ENCODE assay signal across 21 cellular contexts in the genomic region with DNA sequence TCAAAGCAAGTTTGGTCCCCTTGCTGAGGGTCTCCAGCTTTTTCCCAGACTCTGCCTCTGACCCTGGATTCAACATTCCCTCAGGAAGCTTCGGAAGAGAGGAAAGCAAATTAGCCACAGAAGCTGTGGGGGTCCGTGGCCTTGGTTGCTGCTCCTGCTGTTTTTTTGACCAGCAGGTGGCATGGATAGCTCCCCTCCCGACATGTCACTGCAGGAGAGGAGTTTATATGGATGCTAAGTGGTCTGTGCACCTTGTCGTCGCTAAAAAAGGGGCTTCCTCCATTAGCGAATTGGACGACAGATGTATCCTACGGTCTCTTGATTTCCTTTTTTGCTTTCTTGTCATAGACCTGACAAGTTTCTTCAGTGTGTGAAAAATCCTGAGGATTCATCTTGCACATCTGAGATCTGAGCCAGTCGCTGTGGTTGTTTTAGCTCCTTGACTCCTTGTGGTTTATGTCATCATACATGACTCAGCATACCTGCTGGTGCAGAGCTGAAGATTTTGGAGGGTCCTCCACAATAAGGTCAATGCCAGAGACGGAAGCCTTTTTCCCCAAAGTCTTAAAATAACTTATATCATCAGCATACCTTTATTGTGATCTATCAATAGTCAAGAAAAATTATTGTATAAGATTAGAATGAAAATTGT.
DNase-seq lines count a peak whose midpoint lies in the region; ATAC-seq and TF ChIP-seq lines count a peak whose summit lies in the region.
"Had no signal": no experiment of that assay in that cellular context is flagged by ENCODE, and none has a peak within 500 bp of the region (broad histone marks: within the 10 kb centered on the region; RNA-seq: fewer than 3 reads in every experiment).

No MANE protein-coding gene starts in this region.

- intact Hi-C loops in Caco-2 (cut with micrococcal nuclease; ENCODE audit: unreplicated experiment): no loop called here
- intact Hi-C loops in esophagus squamous epithelium (cut with DNase I): no loop called here
- intact Hi-C loops in ascending aorta (cut with DNase I): no loop called here

- no peaks in the 10 kb centered on the region for H3K4me1 ChIP-seq in Caco-2
- H3K4me1 ChIP-seq in esophagus squamous epithelium: peaks cover 4 to 24% (median 6%) of the 10 kb centered on the region in 3 donors
- no peaks in the 10 kb centered on the region for H3K4me1 ChIP-seq in ascending aorta
- H3K4me1 ChIP-seq in SJCRH30: no peaks in the 10 kb centered on the region
- H3K4me1 ChIP-seq: tibial nerve had no signal

- DNase-seq in Caco-2 (no peak), ELR (ENCODE audit: low read depth) (peak; percentile 3), WERI-Rb-1 (no peak), esophagus squamous epithelium (lab: John Stamatoyannopoulos, UW) (no peak), amniotic stem cell (lab: John Stamatoyannopoulos, UW) (no peak), ascending aorta (ENCODE audit: low spot score in 2 of 2) (no peak), SJCRH30 (no peak)
- DNase-seq: activated CD4-positive, CD25-positive, alpha-beta regulatory T cell treated with anti-CD3 and anti-CD28 coated beads, Interleukin-2, amount 50 U/mL, for 72 hours; activated CD8-positive, alpha-beta memory T cell treated with anti-CD3 and anti-CD28 coated beads for 24 hours; activated naive CD4-positive, alpha-beta T cell treated with anti-CD3 and anti-CD28 coated beads, Interleukin-2, amount 10 ng/mL, durations not matched to agents 7 days and 5 days; activated T-cell treated with anti-CD3 and anti-CD28 coated beads, Interleukin-2, amount 50 U/mL, for 48 hours; immature natural killer cell; MG63; NCI-H345; NK-92 treated with Interleukin-12 subunit alpha and Interleukin-12 subunit beta, amount 100 ng/mL, for 24 hours; small intestine; stimulated activated CD4-positive, alpha-beta T cell treated with anti-CD3 and anti-CD28 coated beads, Interleukin-4, amount 100 ng/mL, for 24 hours had no signal

- CTCF ChIA-PET in Caco-2 (lab: Charles Lee): interaction anchor here (0.6 to 1.8 kb wide), 4 partner anchors 34 to 177 kb away, joined by 3 to 7 read pairs (median 4); no protein-coding TSS in a partner anchor

- TF ChIP-seq CTCF in Caco-2 (IDR thresholded peaks at IDR 0.05; ENCODE audit: insufficient read depth in 1 of 2, low read depth in 1 of 2, low read length in 1 of 2, severe bottlenecking in 1 of 2, unreplicated experiment in 1 of 2): peak; percentile 8 to 32
- 0 out of 2 replicates have a peak, but pooled peaks have one; percentile 8 for TF ChIP-seq CTCF in WERI-Rb-1 (IDR thresholded peaks at IDR 0.05; ENCODE audit: low read depth, low read length)
- TF ChIP-seq CTCF in esophagus squamous epithelium (IDR thresholded peaks at IDR 0.05): peak in 1 of 6 experiments; percentile 18
- TF ChIP-seq CTCF in ascending aorta (IDR thresholded peaks at IDR 0.05): no peak

- BruUV-seq in Caco-2 (replicated peaks; lab: Mats Ljungman, UMichigan): no TSS peak

- H3K4me3 ChIP-seq in Caco-2 (ENCODE audit: low read depth, low read length): no peak overlapping the region
- no peak overlapping the region for H3K4me3 ChIP-seq in WERI-Rb-1 (ENCODE audit: low read depth, low read length)
- no peak overlapping the region for H3K4me3 ChIP-seq in esophagus squamous epithelium
- no peak overlapping the region for H3K4me3 ChIP-seq in ascending aorta
- H3K4me3 ChIP-seq in SJCRH30: no peak overlapping the region
- H3K4me3 ChIP-seq: MG63, tibial nerve had no signal

- no peaks in the 10 kb centered on the region for H3K4me1 Mint-ChIP-seq in Caco-2 (ENCODE audit: low read depth, unreplicated experiment)
- H3K4me1 Mint-ChIP-seq: activated naive CD4-positive, alpha-beta T cell treated with anti-CD3 and anti-CD28 coated beads, Interleukin-2, amount 10 ng/mL, durations not matched to agents 7 days and 5 days; immature natural killer cell had no signal

- H3K27ac ChIP-seq in WERI-Rb-1 (no peak overlapping the region), esophagus squamous epithelium (peak overlapping the region in 3 of 4 donors; percentile 3 to 58 (median 4)), ascending aorta (no peak overlapping the region), SJCRH30 (no peak overlapping the region)
- H3K27ac ChIP-seq: neutrophil, tibial nerve had no signal

- H3K27me3 Mint-ChIP-seq in Caco-2 (ENCODE audit: insufficient read depth, unreplicated experiment): peaks cover 11% of the 10 kb centered on the region
- H3K27me3 Mint-ChIP-seq: activated naive CD4-positive, alpha-beta T cell treated with anti-CD3 and anti-CD28 coated beads, Interleukin-2, amount 10 ng/mL, durations not matched to agents 7 days and 5 days; stimulated activated naive CD8-positive, alpha-beta T cell treated with anti-CD3 and anti-CD28 coated beads, Interleukin-15, Interleukin-2, amounts not matched to agents 100 ng/mL and 50 ng/mL, for 24 hours had no signal

- POLR2A ChIA-PET in Caco-2 (lab: Charles Lee): no interaction called here

- H3K9me3 ChIP-seq in Caco-2 (no peaks in the 10 kb centered on the region), WERI-Rb-1 (ENCODE audit: severe bottlenecking) (no peaks in the 10 kb centered on the region), esophagus squamous epithelium (no peaks in the 10 kb centered on the region), ascending aorta (no peaks in the 10 kb centered on the region), SJCRH30 (replicated peaks) (no peaks in the 10 kb centered on the region)
- H3K9me3 ChIP-seq: MG63, neutrophil, tibial nerve had no signal

- H3K4me3 Mint-ChIP-seq in Caco-2 (ENCODE audit: unreplicated experiment): no peak overlapping the region
- H3K4me3 Mint-ChIP-seq: activated naive CD4-positive, alpha-beta T cell treated with anti-CD3 and anti-CD28 coated beads, Interleukin-2, amount 10 ng/mL, durations not matched to agents 7 days and 5 days; immature natural killer cell; stimulated activated naive CD8-positive, alpha-beta T cell treated with anti-CD3 and anti-CD28 coated beads, Interleukin-15, Interleukin-2, amounts not matched to agents 100 ng/mL and 50 ng/mL, for 24 hours had no signal

- no peaks in the 10 kb centered on the region for H3K9me3 Mint-ChIP-seq in Caco-2 (ENCODE audit: unreplicated experiment)
- H3K9me3 Mint-ChIP-seq: activated naive CD4-positive, alpha-beta T cell treated with anti-CD3 and anti-CD28 coated beads, Interleukin-2, amount 10 ng/mL, durations not matched to agents 7 days and 5 days; stimulated activated naive CD8-positive, alpha-beta T cell treated with anti-CD3 and anti-CD28 coated beads, Interleukin-15, Interleukin-2, amounts not matched to agents 100 ng/mL and 50 ng/mL, for 24 hours had no signal

- H3K36me3 ChIP-seq in Caco-2 (ENCODE audit: control insufficient read depth, insufficient read depth, low read length): no peaks in the 10 kb centered on the region
- H3K36me3 ChIP-seq in WERI-Rb-1: no peaks in the 10 kb centered on the region
- H3K36me3 ChIP-seq in esophagus squamous epithelium: no peaks in the 10 kb centered on the region
- no peaks in the 10 kb centered on the region for H3K36me3 ChIP-seq in ascending aorta
- H3K36me3 ChIP-seq in SJCRH30: no peaks in the 10 kb centered on the region
- H3K36me3 ChIP-seq: MG63, tibial nerve had no signal

- no peak overlapping the region for H3K27ac Mint-ChIP-seq in Caco-2 (ENCODE audit: unreplicated experiment)
- H3K27ac Mint-ChIP-seq: activated naive CD4-positive, alpha-beta T cell treated with anti-CD3 and anti-CD28 coated beads, Interleukin-2, amount 10 ng/mL, durations not matched to agents 7 days and 5 days; stimulated activated naive CD8-positive, alpha-beta T cell treated with anti-CD3 and anti-CD28 coated beads, Interleukin-15, Interleukin-2, amounts not matched to agents 100 ng/mL and 50 ng/mL, for 24 hours had no signal

- WGBS in esophagus squamous epithelium, 2 donors: 55 to 57% methylated on average over 9 to 10 of the region's 10 CpGs

- no peak for ATAC-seq in HG02973 (IDR thresholded peaks at IDR 0.05; ENCODE audit: unreplicated experiment)

- no peak for TF ChIP-seq POLR2A in esophagus squamous epithelium (IDR thresholded peaks at IDR 0.05)

- no peaks in the 10 kb centered on the region for H3K36me3 Mint-ChIP-seq in Caco-2 (ENCODE audit: insufficient read depth, unreplicated experiment)

- H3K27me3 ChIP-seq in Caco-2 (replicated peaks; ENCODE audit: control insufficient read depth, insufficient read depth, low read length) (no peaks in the 10 kb centered on the region), WERI-Rb-1 (ENCODE audit: insufficient read depth, low read depth, severe bottlenecking) (no peaks in the 10 kb centered on the region), esophagus squamous epithelium (no peaks in the 10 kb centered on the region), ascending aorta (no peaks in the 10 kb centered on the region), SJCRH30 (0 out of 2 replicates have a peak, but pooled peaks cover 2% of the 10 kb centered on the region)
- H3K27me3 ChIP-seq: MG63, neutrophil, tibial nerve had no signal

Comparison
In these comparisons a context has a peak if more than half of its experiments do, and no peak if none do; other contexts are left out.
1. CTCF ChIP-seq: peak in Caco-2 (2 of 2) and WERI-Rb-1 (single experiment); none in ascending aorta (0 of 3).
2. H3K27ac ChIP-seq: peak in esophagus squamous epithelium (3 of 4); none in WERI-Rb-1 (single experiment), ascending aorta (0 of 2) and SJCRH30 (single experiment).